In genomic region chr3:194536883-194537637, GRCh38 we compare ENCODE assay signal across 8 cellular contexts. TPM values are rescaled to one million over a fixed set of nuclear protein-coding genes. Genes with fewer than 3 reads are reported as not detected.
DNase-seq lines count a peak whose midpoint lies in the region; ATAC-seq and TF ChIP-seq lines count a peak whose summit lies in the region.

No MANE protein-coding gene starts in this region.

- no peaks in the 10 kb centered on the region for H3K9me3 ChIP-seq in BE2C

- DNase-seq in BE2C (peak; percentile 49), NCI-H1092 (lab: John Stamatoyannopoulos, UW) (peak; percentile 62), astrocyte of the hippocampus (ENCODE audit: low read depth, low spot score) (peak; percentile 67), lung microvascular endothelial cell (ENCODE audit: low read depth in 2 of 2) (peak; percentile 35 to 58), OCI-M2 (lab: John Stamatoyannopoulos, UW; ENCODE audit: unreplicated experiment) (no peak), brain microvascular endothelial cell (no peak)

- no peaks in the 10 kb centered on the region for H3K27me3 ChIP-seq in BE2C
- H3K27me3 ChIP-seq in brain microvascular endothelial cell (replicated peaks), result no peaks in the 10 kb centered on the region

- H3K36me3 ChIP-seq in BE2C, result no peaks in the 10 kb centered on the region
- no peaks in the 10 kb centered on the region for H3K36me3 ChIP-seq in brain microvascular endothelial cell (replicated peaks)

- no peak overlapping the region for H3K27ac ChIP-seq in brain microvascular endothelial cell

- ATAC-seq in HG02973 (IDR thresholded peaks at IDR 0.05; ENCODE audit: unreplicated experiment) (no peak), HG03025 (IDR thresholded peaks at IDR 0.05; ENCODE audit: low FRiP score, unreplicated experiment) (no peak)

- in situ Hi-C loops in brain microvascular endothelial cell (cut with HindIII; ENCODE audit: low pct_ligation_motif_present, low sequenced_read_pairs), result no loop called here

- no peak for TF ChIP-seq CTCF in BE2C (IDR thresholded peaks at IDR 0.05; ENCODE audit: low read depth, low read length)
- TF ChIP-seq CTCF in brain microvascular endothelial cell (IDR thresholded peaks at IDR 0.05; ENCODE audit: low read depth, low read length, missing control alignments), result no peak

- H3K4me3 ChIP-seq in BE2C (ENCODE audit: low read depth, low read length) (no peak overlapping the region), brain microvascular endothelial cell (ENCODE audit: low read depth, low read length) (no peak overlapping the region)

- 0 out of 2 replicates have a peak, but pooled peaks cover 6% of the 10 kb centered on the region for H3K4me1 ChIP-seq in BE2C

RNA-seq across cellular contexts. Expression of gene ATP13A3, which starts 50.3 kb away (rescaled TPM):
- 20.4 TPM for polyA plus RNA-seq in BE2C (2012; ENCODE audit: insufficient read depth, insufficient read length, low read depth)
- total RNA-seq in lung microvascular endothelial cell, result 71.7 and 121 TPM in 2 replicates

Comparison
In these comparisons a context has a peak if more than half of its experiments do, and no peak if none do; other contexts are left out.
1. DNase-seq: peak in BE2C (single experiment), NCI-H1092 (single experiment), astrocyte of the hippocampus (single experiment) and lung microvascular endothelial cell (2 of 2); none in OCI-M2 (single experiment) and brain microvascular endothelial cell (single experiment).